ENCODE assay signal across 15 cellular contexts in genomic region chr11:65310756-65311155, GRCh38. TPM values are rescaled to one million over a fixed set of nuclear protein-coding genes. Genes with fewer than 3 reads are reported as not detected.
DNase-seq lines count a peak whose midpoint lies in the region; ATAC-seq and TF ChIP-seq lines count a peak whose summit lies in the region.
"Had no signal": no experiment of that assay in that cellular context is flagged by ENCODE, and none has a peak within 500 bp of the region (broad histone marks: within the 10 kb centered on the region; RNA-seq: fewer than 3 reads in every experiment).

No MANE protein-coding gene starts in this region.

- H3K4me3 ChIP-seq in PC-3 (ENCODE audit: low read length) (no peak overlapping the region), esophagus squamous epithelium (no peak overlapping the region), psoas muscle (no peak overlapping the region)
- H3K4me3 ChIP-seq: suprapubic skin had no signal

- no peaks in the 10 kb centered on the region for H3K27me3 ChIP-seq in PC-3 (ENCODE audit: low read length)
- peaks cover 0 to 8% (median 0%) of the 10 kb centered on the region in 4 donors for H3K27me3 ChIP-seq in esophagus squamous epithelium
- no peaks in the 10 kb centered on the region for H3K27me3 ChIP-seq in psoas muscle (ENCODE audit: insufficient read depth in 3 of 3, low read length in 2 of 3)
- H3K27me3 ChIP-seq: suprapubic skin had no signal

- intact Hi-C loops in PC-3 (cut with micrococcal nuclease) (loop anchor here (10.0 kb wide), 1 partner anchor 126 kb away; the partner anchor contains the start of gene CAPN1), esophagus squamous epithelium (cut with DNase I) (no loop called here), psoas muscle (cut with DNase I) (no loop called here)

- H3K4me2 ChIP-seq in PC-3 (ENCODE audit: low read length): 0 out of 2 replicates have a peak overlapping the region, but pooled peaks have one; percentile 4

- peaks cover 23% of the 10 kb centered on the region for H3K4me1 ChIP-seq in PC-3 (ENCODE audit: insufficient read depth, low read length)
- peaks cover 11 to 85% (median 31%) of the 10 kb centered on the region in 3 donors for H3K4me1 ChIP-seq in esophagus squamous epithelium
- peaks cover 12% of the 10 kb centered on the region for H3K4me1 ChIP-seq in psoas muscle

- POLR2A ChIA-PET in PC-3 (lab: Charles Lee; ENCODE audit: unreplicated experiment): no interaction called here

- H4K20me1 ChIP-seq in PC-3 (ENCODE audit: low read length): no peaks in the 10 kb centered on the region

- TF ChIP-seq POLR2A in esophagus squamous epithelium (IDR thresholded peaks at IDR 0.05): no peak

- ATAC-seq in PC-3 (no peak), psoas muscle (no peak), GM21529 (IDR thresholded peaks at IDR 0.05; ENCODE audit: unreplicated experiment) (no peak)
- ATAC-seq: naive thymus-derived CD8-positive, alpha-beta T cell; T-helper 17 cell had no signal

- H3K36me3 ChIP-seq in PC-3 (ENCODE audit: low read depth, low read length) (no peaks in the 10 kb centered on the region), esophagus squamous epithelium (no peaks in the 10 kb centered on the region), psoas muscle (ENCODE audit: insufficient read depth in 1 of 2, low read depth in 1 of 2) (no peaks in the 10 kb centered on the region)
- H3K36me3 ChIP-seq: suprapubic skin had no signal

- H3K27ac ChIP-seq in PC-3 (ENCODE audit: low read length): peak overlapping the region; percentile 24
- H3K27ac ChIP-seq in esophagus squamous epithelium: peak overlapping the region in 3 of 4 donors; percentile 0 to 9 (median 7)
- no peak overlapping the region for H3K27ac ChIP-seq in psoas muscle
- H3K27ac ChIP-seq: suprapubic skin had no signal

- H3K9me3 ChIP-seq in PC-3 (ENCODE audit: low read length) (no peaks in the 10 kb centered on the region), esophagus squamous epithelium (no peaks in the 10 kb centered on the region), psoas muscle (no peaks in the 10 kb centered on the region)
- H3K9me3 ChIP-seq: suprapubic skin had no signal

- TF ChIP-seq CTCF in PC-3 (conservative IDR thresholded peaks at IDR 0.05; ENCODE audit: low read depth, low read length) (no peak), esophagus squamous epithelium (IDR thresholded peaks at IDR 0.05) (no peak), psoas muscle (IDR thresholded peaks at IDR 0.05) (no peak)

- H3F3A ChIP-seq in PC-3 (ENCODE audit: low read length, unreplicated experiment): no peaks in the 10 kb centered on the region

- no TSS peak for BruUV-seq in PC-3 (replicated peaks; lab: Mats Ljungman, UMichigan)

- 46% methylated on average over 4 of the region's 5 CpGs; no CpG with 5 or more reads in 1 of the 2 donors for WGBS in esophagus squamous epithelium, 2 donors
- WGBS in psoas muscle, 3 donors: 33 to 38% (median 33%) methylated on average over 5 of the region's 5 CpGs

- CTCF ChIA-PET in PC-3 (lab: Charles Lee): interaction anchor here (0.9 kb wide), 1 partner anchor 36 kb away, joined by 33 read pairs; no protein-coding TSS in a partner anchor

- peaks cover 10% of the 10 kb centered on the region for H3K79me2 ChIP-seq in PC-3 (ENCODE audit: low read length)

- no peak overlapping the region for H3K9ac ChIP-seq in PC-3 (ENCODE audit: low read length)

- H3K9me2 ChIP-seq in PC-3 (replicated peaks; ENCODE audit: low read length): no peaks in the 10 kb centered on the region

- DNase-seq in HCEC 1CT (peak; percentile 38), PC-3 (no peak), esophagus squamous epithelium (lab: John Stamatoyannopoulos, UW) (no peak), psoas muscle (peak; percentile 34 to 71), cerebellar cortex (ENCODE audit: low spot score) (no peak), NCI-H2029 (lab: John Stamatoyannopoulos, UW) (no peak)
- DNase-seq in stimulated activated CD4-positive, alpha-beta T cell treated with anti-CD3 and anti-CD28 coated beads, Interleukin-2, amount 100 ng/mL, for 48 hours: no peak
- DNase-seq: activated CD4-positive, CD25-positive, alpha-beta regulatory T cell treated with anti-CD3 and anti-CD28 coated beads, Interleukin-2, amount 50 U/mL, for 72 hours; activated gamma-delta T cell treated with Interleukin-2 at 50 U/mL for 16 hours; naive thymus-derived CD8-positive, alpha-beta T cell; NCI-H187; NCI-H748 treated with DMSO at 0.1 percent for 48 hours; T-helper 17 cell had no signal

- H2AFZ ChIP-seq in PC-3 (ENCODE audit: low read length): no peak overlapping the region

RNA-seq across cellular contexts. Expression of gene CDC42EP2, which starts 3.9 kb away (rescaled TPM):
- total RNA-seq in PC-3 (2014; rRNA removed) (16.6 and 25.7 TPM in 2 replicates), esophagus squamous epithelium (10 to 100 TPM in 1 of 4 donors, 1 to 10 TPM in 2, under 1 TPM in 1; 0.76 to 11.4 (median 5.6) TPM), psoas muscle (1 to 10 TPM; 4.9 to 7.3 (median 6.8) TPM)
- polyA plus RNA-seq in psoas muscle: 1 to 10 TPM; 2.7 to 5.9 (median 3.3) TPM
- polyA plus RNA-seq: naive thymus-derived CD8-positive, alpha-beta T cell had no signal

RNA-seq across cellular contexts. Expression of gene DPF2, which starts 22.9 kb away (rescaled TPM):
- total RNA-seq in PC-3 (2014; rRNA removed) (45.8 and 63.1 TPM in 2 replicates), esophagus squamous epithelium (10 to 100 TPM; 18.7 to 35.3 (median 23.8) TPM), psoas muscle (10 to 100 TPM; 26.5 to 43.8 (median 40.6) TPM)
- 10 to 100 TPM; 24.8 to 39.2 (median 29.7) TPM for polyA plus RNA-seq in psoas muscle

RNA-seq across cellular contexts. Expression of gene TIGD3, which starts 43.8 kb away (rescaled TPM):
- total RNA-seq in PC-3 (2014; rRNA removed) (1.3 and 1.6 TPM in 2 replicates), esophagus squamous epithelium (1 to 10 TPM in 1 of 4 donors, under 1 TPM in 3; 0.13 to 1.3 (median 0.56) TPM), psoas muscle (under 1 TPM in 1 of 4 donors, not detected in 3; 0.25 TPM)
- under 1 TPM; 0.05 to 0.09 (median 0.08) TPM for polyA plus RNA-seq in psoas muscle

RNA-seq across cellular contexts. Expression of gene POLA2, which starts 49.0 kb away (rescaled TPM):
- total RNA-seq in PC-3 (2014; rRNA removed) (29.0 and 39.7 TPM in 2 replicates), esophagus squamous epithelium (10 to 100 TPM in 2 of 4 donors, 1 to 10 TPM in 2; 3.1 to 14.1 (median 10.4) TPM), psoas muscle (1 to 10 TPM; 1.7 to 3.4 (median 3.0) TPM)
- polyA plus RNA-seq in psoas muscle: 1 to 10 TPM; 2.1 to 5.8 (median 4.3) TPM

Comparison
In these comparisons a context has a peak if more than half of its experiments do, and no peak if none do; other contexts are left out.
1. DNase-seq: peak in HCEC 1CT (single experiment) and psoas muscle (2 of 2); none in PC-3 (single experiment), esophagus squamous epithelium (single experiment), cerebellar cortex (single experiment), stimulated activated CD4-positive, alpha-beta T cell treated with anti-CD3 and anti-CD28 coated beads, Interleukin-2, amount 100 ng/mL, for 48 hours (0 of 2) and NCI-H2029 (single experiment).